In the genomic region with DNA sequence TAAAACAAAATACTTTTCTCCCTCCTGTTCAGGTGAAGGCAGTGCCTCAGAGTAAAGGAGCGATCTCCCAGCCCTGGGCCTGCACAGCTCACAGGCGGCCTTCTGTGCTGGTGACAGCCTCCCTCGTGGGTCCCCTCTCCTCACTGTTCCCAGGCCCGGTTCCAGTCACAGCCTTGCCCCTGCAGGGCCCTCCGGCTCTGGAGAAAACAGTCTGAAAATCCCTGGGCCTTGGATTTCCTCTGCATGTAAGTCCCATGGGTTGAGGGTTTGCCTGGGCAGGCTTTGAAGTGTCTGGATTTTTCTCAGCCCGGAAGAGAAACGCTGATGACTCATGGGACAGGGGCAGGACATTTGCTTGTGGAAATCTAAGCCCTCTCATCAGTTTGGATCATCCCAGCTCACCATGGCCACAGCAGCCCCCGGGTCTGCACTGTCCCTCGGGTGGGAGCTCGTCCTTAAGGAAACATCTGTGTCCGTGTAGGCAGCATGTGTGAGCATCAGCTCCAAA, we compare ENCODE assay signal across 11 cellular contexts.
DNase-seq lines count a peak whose midpoint lies in the region; ATAC-seq and TF ChIP-seq lines count a peak whose summit lies in the region.
"Had no signal": no experiment of that assay in that cellular context is flagged by ENCODE, and none has a peak within 500 bp of the region (broad histone marks: within the 10 kb centered on the region; RNA-seq: fewer than 3 reads in every experiment).

No MANE protein-coding gene starts in this region.

- H2AFZ ChIP-seq in fibroblast of lung (ENCODE audit: low read length) = peak overlapping the region; percentile 77

- no peak overlapping the region for H3K27ac Mint-ChIP-seq in CD14-positive monocyte
- H3K27ac Mint-ChIP-seq: activated naive CD8-positive, alpha-beta T cell had no signal

- intact Hi-C loops in left colon (cut with DNase I, micrococcal nuclease) (no loop called here), CD14-positive monocyte (cut with micrococcal nuclease) (no loop called here)

- POLR2A ChIA-PET in RWPE1 (lab: Yijun Ruan, JAX; ENCODE audit: low non-redundant PET) = no interaction called here

- H3K4me3 ChIP-seq in fibroblast of lung (replicated peaks in 1 of 4; ENCODE audit: control extremely low read depth in 1 of 4, insufficient read depth in 1 of 4, low read depth in 3 of 4, low read length in 4 of 4) = no peak overlapping the region
- H3K4me3 ChIP-seq: prostate gland had no signal

- peaks cover 0 to 5% (median 2%) of the 10 kb centered on the region in 3 donors for H3K27me3 Mint-ChIP-seq in CD14-positive monocyte (ENCODE audit: low read depth in 3 of 3)
- H3K27me3 Mint-ChIP-seq: activated naive CD8-positive, alpha-beta T cell had no signal

- no peaks in the 10 kb centered on the region for H3K36me3 ChIP-seq in fibroblast of lung (ENCODE audit: control insufficient read depth, insufficient read depth, low read length)
- H3K36me3 ChIP-seq: prostate gland had no signal

- no peak overlapping the region for H3K4me2 ChIP-seq in fibroblast of lung (ENCODE audit: extremely low read depth, insufficient read depth, low read length)

- no peak for TF ChIP-seq CTCF in RWPE1 (conservative IDR thresholded peaks at IDR 0.05; ENCODE audit: low read depth)
- TF ChIP-seq CTCF in fibroblast of lung (conservative IDR thresholded peaks at IDR 0.05 in 1 of 2, IDR thresholded peaks at IDR 0.05 in 1 of 2; ENCODE audit: low read depth in 1 of 2, low read length in 2 of 2) = no peak
- no peak for TF ChIP-seq CTCF in CD14-positive monocyte (IDR thresholded peaks at IDR 0.05)

- H3K27ac ChIP-seq in RWPE1 = peak overlapping the region; percentile 69
- H3K27ac ChIP-seq in fibroblast of lung (ENCODE audit: insufficient read depth, low read length) = no peak overlapping the region
- H3K27ac ChIP-seq: prostate gland had no signal

- no peak for ATAC-seq in HG03280 (IDR thresholded peaks at IDR 0.05; ENCODE audit: unreplicated experiment)
- ATAC-seq in left colon = no peak

- H3K36me3 Mint-ChIP-seq in CD14-positive monocyte = no peaks in the 10 kb centered on the region
- H3K36me3 Mint-ChIP-seq: activated naive CD8-positive, alpha-beta T cell had no signal

- no peaks in the 10 kb centered on the region for H3K4me1 Mint-ChIP-seq in CD14-positive monocyte

- H3K4me3 Mint-ChIP-seq in CD14-positive monocyte = no peak overlapping the region
- H3K4me3 Mint-ChIP-seq: activated naive CD8-positive, alpha-beta T cell had no signal

- no peaks in the 10 kb centered on the region for H3K27me3 ChIP-seq in fibroblast of lung (ENCODE audit: control insufficient read depth, insufficient read depth, low read length)

- no peak overlapping the region for H3K9ac ChIP-seq in fibroblast of lung (ENCODE audit: insufficient read depth, low read length)

- H3K9me3 Mint-ChIP-seq in CD14-positive monocyte = peaks cover 0 to 15% (median 5%) of the 10 kb centered on the region in 7 donors

- peak; percentile 66 for DNase-seq in EH (ENCODE audit: low read depth)
- peak; percentile 58 for DNase-seq in RWPE1 (ENCODE audit: low spot score)
- DNase-seq in fibroblast of lung (ENCODE audit: low read depth in 2 of 2) = peak; percentile 14 to 76
- DNase-seq in non-pigmented ciliary epithelial cell (ENCODE audit: low read depth) = peak; percentile 42
- no peak for DNase-seq in NCI-H446 treated with DMSO at 0.1 percent for 48 hours (lab: John Stamatoyannopoulos, UW)
- no peak for DNase-seq in left colon
- no peak for DNase-seq in CD14-positive monocyte (ENCODE audit: low spot score)
- DNase-seq: NCI-H774 had no signal

- no peaks in the 10 kb centered on the region for H3K4me1 ChIP-seq in fibroblast of lung (ENCODE audit: control insufficient read depth, extremely low read depth, insufficient read depth, low read length)
- H3K4me1 ChIP-seq: prostate gland had no signal

- no peaks in the 10 kb centered on the region for H3K9me3 ChIP-seq in fibroblast of lung (ENCODE audit: control insufficient read depth, insufficient read depth, low read depth, low read length)
- H3K9me3 ChIP-seq: prostate gland had no signal

- no peaks in the 10 kb centered on the region for H4K20me1 ChIP-seq in fibroblast of lung (ENCODE audit: control insufficient read depth, extremely low read depth, insufficient read depth, low read length)

- CTCF ChIA-PET in RWPE1 (lab: Yijun Ruan, JAX) = interaction anchor here (0.7 kb wide), 1 partner anchor 40 kb away, joined by 4 read pairs; no protein-coding TSS in a partner anchor

- no peaks in the 10 kb centered on the region for H3K79me2 ChIP-seq in fibroblast of lung (ENCODE audit: control insufficient read depth, insufficient read depth, low read length)

Comparison
In these comparisons a context has a peak if more than half of its experiments do, and no peak if none do; other contexts are left out.
1. DNase-seq: peak in EH (single experiment), RWPE1 (single experiment), fibroblast of lung (2 of 2) and non-pigmented ciliary epithelial cell (single experiment); none in NCI-H446 treated with DMSO at 0.1 percent for 48 hours (single experiment), left colon (0 of 2) and CD14-positive monocyte (single experiment).